ENCODE assay signal across 26 cellular contexts in the genomic region with DNA sequence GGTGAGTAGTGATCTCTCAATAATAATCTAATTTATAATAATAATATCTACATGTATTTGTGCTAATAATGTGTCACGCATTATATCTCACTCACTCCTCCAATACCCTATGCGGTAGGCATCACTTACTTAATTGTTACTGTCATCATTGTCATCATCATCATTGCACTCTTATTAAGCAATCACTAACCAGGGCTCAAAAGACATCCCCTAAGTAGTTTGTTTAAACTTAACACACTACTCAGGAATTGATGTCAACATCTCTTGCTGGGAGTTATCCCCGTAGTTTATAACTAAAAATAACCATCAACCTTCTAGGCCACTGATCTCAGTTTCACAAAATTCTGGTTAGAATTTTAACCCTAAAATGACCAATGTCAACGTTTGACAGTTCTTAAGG. TPM values are rescaled to one million over a fixed set of nuclear protein-coding genes. Genes with fewer than 3 reads are reported as not detected.
DNase-seq lines count a peak whose midpoint lies in the region; ATAC-seq and TF ChIP-seq lines count a peak whose summit lies in the region.
"Had no signal": no experiment of that assay in that cellular context is flagged by ENCODE, and none has a peak within 500 bp of the region (broad histone marks: within the 10 kb centered on the region; RNA-seq: fewer than 3 reads in every experiment).

No MANE protein-coding gene starts in this region.

- H3K9me3 Mint-ChIP-seq in CD4-positive, alpha-beta memory T cell: no peaks in the 10 kb centered on the region
- no peaks in the 10 kb centered on the region for H3K9me3 Mint-ChIP-seq in chondrocyte (ENCODE audit: low read depth)
- H3K9me3 Mint-ChIP-seq: neural progenitor cell; T-helper 1 cell treated with Interleukin-12 subunit alpha and Interleukin-12 subunit beta and Interleukin-4 antibody, amounts not matched to agents 30 μg/mL and 1 μg/mL, for 36 hours had no signal

- H2AFZ ChIP-seq in osteoblast (ENCODE audit: low read length): no peak overlapping the region
- H2AFZ ChIP-seq: neural progenitor cell, PC-9 had no signal

- POLR2A ChIA-PET in CD4-positive, alpha-beta memory T cell (lab: Charles Lee; ENCODE audit: partially characterized antibody): interaction anchor here (0.8 to 9.0 kb wide), 2 partner anchors 16 to 25 kb away, joined by 3 to 92 read pairs; no protein-coding TSS in a partner anchor

- TF ChIP-seq CTCF in osteoblast (IDR thresholded peaks at IDR 0.05; ENCODE audit: extremely low read depth, low read depth, low read length): no peak
- no peak for TF ChIP-seq CTCF in chondrocyte (IDR thresholded peaks at IDR 0.05)

- no peaks in the 10 kb centered on the region for H3K9me3 ChIP-seq in CD4-positive, alpha-beta memory T cell (ENCODE audit: control insufficient read depth in 1 of 2, low read length in 2 of 2)
- no peaks in the 10 kb centered on the region for H3K9me3 ChIP-seq in osteoblast (ENCODE audit: low read depth, low read length)
- H3K9me3 ChIP-seq: left ventricle myocardium inferior, mucosa of descending colon, prostate gland, SJSA1, uterus had no signal

- H3K27ac ChIP-seq in CD4-positive, alpha-beta memory T cell (ENCODE audit: low read depth, low read length): no peak overlapping the region
- H3K27ac ChIP-seq in osteoblast (ENCODE audit: low read depth, low read length): no peak overlapping the region
- H3K27ac ChIP-seq: left ventricle myocardium inferior, neural progenitor cell, PC-9, prostate gland, SJSA1, uterus, VCaP had no signal

- H3K27me3 ChIP-seq in CD4-positive, alpha-beta memory T cell (ENCODE audit: insufficient read depth, low read length): no peaks in the 10 kb centered on the region
- no peaks in the 10 kb centered on the region for H3K27me3 ChIP-seq in osteoblast (ENCODE audit: insufficient read depth, low read length)
- H3K27me3 ChIP-seq: neural progenitor cell, SJSA1, uterus had no signal

- no peak overlapping the region for H3K4me3 ChIP-seq in CD4-positive, alpha-beta memory T cell (ENCODE audit: low read length in 2 of 2)
- H3K4me3 ChIP-seq in osteoblast (ENCODE audit: insufficient read depth, low read length): no peak overlapping the region
- H3K4me3 ChIP-seq: GM12878, left ventricle myocardium inferior, mucosa of descending colon, neural progenitor cell, PC-9, prostate gland, SJSA1, uterus had no signal

- intact Hi-C loops in CD4-positive, alpha-beta memory T cell (cut with micrococcal nuclease): no loop called here

- H3K4me1 ChIP-seq in CD4-positive, alpha-beta memory T cell (ENCODE audit: insufficient read depth, low read length): peaks cover 99% of the 10 kb centered on the region
- no peaks in the 10 kb centered on the region for H3K4me1 ChIP-seq in osteoblast (ENCODE audit: insufficient read depth, low read length)
- H3K4me1 ChIP-seq: neural progenitor cell, prostate gland, SJSA1 had no signal

- no peaks in the 10 kb centered on the region for H3K36me3 ChIP-seq in CD4-positive, alpha-beta memory T cell (ENCODE audit: insufficient read depth, low read length)
- H3K36me3 ChIP-seq in osteoblast (ENCODE audit: insufficient read depth, low read length): no peaks in the 10 kb centered on the region
- H3K36me3 ChIP-seq: left ventricle myocardium inferior, neural progenitor cell, prostate gland, SJSA1, uterus had no signal

- no peaks in the 10 kb centered on the region for H4K20me1 ChIP-seq in osteoblast (ENCODE audit: insufficient read depth, low read length)

- no peak overlapping the region for H3K4me2 ChIP-seq in osteoblast (ENCODE audit: insufficient read depth, low read length)
- H3K4me2 ChIP-seq: neural progenitor cell, PC-9 had no signal

- no peaks in the 10 kb centered on the region for H3K27me3 Mint-ChIP-seq in CD4-positive, alpha-beta memory T cell
- no peaks in the 10 kb centered on the region for H3K27me3 Mint-ChIP-seq in chondrocyte (ENCODE audit: low read depth)

- H3K4me3 Mint-ChIP-seq in CD4-positive, alpha-beta memory T cell: peak overlapping the region in 3 of 8 donors; percentile 18 to 46 (median 22)
- no peak overlapping the region for H3K4me3 Mint-ChIP-seq in chondrocyte (ENCODE audit: unreplicated experiment)
- H3K4me3 Mint-ChIP-seq: neural progenitor cell; T-helper 1 cell treated with Interleukin-12 subunit alpha and Interleukin-12 subunit beta and Interleukin-4 antibody, amounts not matched to agents 30 μg/mL and 1 μg/mL, for 36 hours had no signal

- DNase-seq in CD4-positive, alpha-beta memory T cell: no peak
- DNase-seq in HCEC 1CT (peak; percentile 36), amniotic epithelial cell (ENCODE audit: low read depth) (peak; percentile 30), osteoblast (ENCODE audit: insufficient read length, low spot score, missing footprints) (peak; percentile 25), UCSD-AML1 (lab: John Stamatoyannopoulos, UW; ENCODE audit: unreplicated experiment) (no peak), chondrocyte (ENCODE audit: low spot score) (no peak)
- DNase-seq: activated CD4-positive, alpha-beta T cell treated with anti-CD3 and anti-CD28 coated beads, Interleukin-2, amount 50 U/mL, for 1 hour; activated naive CD4-positive, alpha-beta T cell; amygdala; DMS79; Kasumi-1; left ventricle myocardium inferior; mucosa of descending colon; NCI-H1092 treated with DMSO at 0.1 percent for 48 hours; NCI-H2029 treated with DMSO at 0.1 percent for 48 hours; NCI-H345; PC-9; stimulated activated CD4-positive, alpha-beta T cell treated with anti-CD3 and anti-CD28 coated beads, Interleukin-1b, Interleukin-23, amount 100 ng/mL, for 48 hours; uterus had no signal

- no peak for ATAC-seq in GM18870 (IDR thresholded peaks at IDR 0.05; ENCODE audit: unreplicated experiment)
- ATAC-seq: GM12878, mucosa of descending colon had no signal

- peaks cover 79 to 99% (median 87%) of the 10 kb centered on the region in 4 donors for H3K4me1 Mint-ChIP-seq in CD4-positive, alpha-beta memory T cell
- H3K4me1 Mint-ChIP-seq in chondrocyte (ENCODE audit: low read depth): no peaks in the 10 kb centered on the region

- CTCF ChIA-PET in CD4-positive, alpha-beta memory T cell (lab: Charles Lee; ENCODE audit: partially characterized antibody): interaction anchor here (0.9 to 1.2 kb wide), 5 partner anchors 9 to 50 kb away, joined by 3 to 8 read pairs (median 3); no protein-coding TSS in a partner anchor

- peaks cover 5 to 60% of the 10 kb centered on the region in 2 donors for H3K36me3 Mint-ChIP-seq in CD4-positive, alpha-beta memory T cell
- no peaks in the 10 kb centered on the region for H3K36me3 Mint-ChIP-seq in chondrocyte (ENCODE audit: low read depth)
- H3K36me3 Mint-ChIP-seq: neural progenitor cell had no signal

- H3K79me2 ChIP-seq in osteoblast (ENCODE audit: insufficient read depth, low read length): no peaks in the 10 kb centered on the region

- peak overlapping the region in 6 of 7 donors; percentile 26 to 92 (median 77) for H3K27ac Mint-ChIP-seq in CD4-positive, alpha-beta memory T cell
- no peak overlapping the region for H3K27ac Mint-ChIP-seq in chondrocyte (ENCODE audit: unreplicated experiment)
- H3K27ac Mint-ChIP-seq: neural progenitor cell; T-helper 1 cell treated with Interleukin-12 subunit alpha and Interleukin-12 subunit beta and Interleukin-4 antibody, amounts not matched to agents 30 μg/mL and 1 μg/mL, for 36 hours had no signal

RNA-seq across cellular contexts. Expression of a gene that starts 56.8 kb away (rescaled TPM):
- 10 to 100 TPM; 63.7 to 68.4 TPM for total RNA-seq in CD4-positive, alpha-beta memory T cell
- polyA plus RNA-seq in CD4-positive, alpha-beta memory T cell: 10 to 100 TPM; 46.5 to 58.7 TPM
- 26.4 and 30.1 TPM in 2 replicates for total RNA-seq in osteoblast
- total RNA-seq in chondrocyte: 32.1 to 42.8 TPM (median 37.3 TPM) in 3 replicates

Comparison
In these comparisons a context has a peak if more than half of its experiments do, and no peak if none do; other contexts are left out.
1. DNase-seq: peak in HCEC 1CT (single experiment), amniotic epithelial cell (single experiment) and osteoblast (single experiment); none in CD4-positive, alpha-beta memory T cell (0 of 5), UCSD-AML1 (single experiment) and chondrocyte (single experiment).